ENCODE assay signal across 21 cellular contexts in the genomic region with DNA sequence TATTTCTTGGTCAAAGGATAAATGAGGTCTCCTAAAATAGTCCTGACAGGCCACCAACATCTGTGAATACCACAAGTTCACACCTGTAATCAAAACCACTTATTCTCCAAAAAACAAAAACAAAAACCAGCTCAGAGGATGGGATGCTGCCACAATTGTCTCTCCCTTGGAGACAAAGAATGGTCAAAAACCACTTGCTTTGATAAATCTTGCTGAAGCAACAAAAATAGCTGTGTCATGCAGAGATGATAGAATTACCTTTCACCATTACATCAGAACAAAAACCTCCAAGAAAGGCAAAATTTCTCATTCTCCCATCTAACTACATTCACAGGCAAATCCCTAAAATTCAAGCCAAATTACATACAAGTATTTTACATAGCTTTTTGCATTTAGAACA.
A peak's percentile ranks its signal among the peaks of the same experiment; 100 is the strongest.
DNase-seq lines count a peak whose midpoint lies in the region; ATAC-seq, FAIRE-seq and TF ChIP-seq lines count a peak whose summit lies in the region.
"Had no signal": no experiment of that assay in that cellular context is flagged by ENCODE, and none has a peak within 500 bp of the region (broad histone marks: within the 10 kb centered on the region; RNA-seq: fewer than 3 reads in every experiment).

No MANE protein-coding gene starts in this region.

- no peaks in the 10 kb centered on the region for H3K79me2 ChIP-seq in K562 (ENCODE audit: control insufficient read depth, insufficient read depth, low read length)

- in situ Hi-C loops in K562 (cut with MboI) (no loop called here), GM13976 (cut with MboI; ENCODE audit: low sequenced_read_pairs, unreplicated experiment) (no loop called here)

- H3K9me1 ChIP-seq in K562 (ENCODE audit: control insufficient read depth, insufficient read depth, low read length): no peaks in the 10 kb centered on the region

- no TSS peak for BruUV-seq in K562 (replicated peaks; lab: Mats Ljungman, UMichigan)

- no peaks in the 10 kb centered on the region for H3K9me3 ChIP-seq in BLaER1 treated with 17β-estradiol and CSF1 and Interleukin-3, amounts not matched to agents 10 nM and 100 nM (replicated peaks in 1 of 11)
- no peaks in the 10 kb centered on the region for H3K9me3 ChIP-seq in K562 (replicated peaks; ENCODE audit: control insufficient read depth, insufficient read depth, low read depth, low read length)
- H3K9me3 ChIP-seq: left lung, upper lobe of left lung had no signal

- no peaks in the 10 kb centered on the region for H3K27me3 ChIP-seq in BLaER1 treated with 17β-estradiol and CSF1 and Interleukin-3, amounts not matched to agents 10 nM and 100 nM
- no peaks in the 10 kb centered on the region for H3K27me3 ChIP-seq in K562 (ENCODE audit: control insufficient read depth in 2 of 2, insufficient read depth in 2 of 2, low read length in 2 of 2)
- H3K27me3 ChIP-seq: left lung, upper lobe of left lung had no signal

- ATAC-seq in K562 (no peak), sciatic nerve (peak; percentile 9), GM21529 (IDR thresholded peaks at IDR 0.05; ENCODE audit: unreplicated experiment) (no peak), GM21717 (IDR thresholded peaks at IDR 0.05; ENCODE audit: unreplicated experiment) (no peak)
- ATAC-seq: left lung; naive thymus-derived CD8-positive, alpha-beta T cell had no signal

- no peak for FAIRE-seq in K562 (lab: Jason Lieb, UNC)
- FAIRE-seq: endothelial cell of umbilical vein had no signal

- H2AFZ ChIP-seq in K562 (ENCODE audit: low read depth, low read length): no peak overlapping the region

- TF ChIP-seq CTCF in K562 (IDR thresholded peaks at IDR 0.05 in 2 of 3, conservative IDR thresholded peaks at IDR 0.05 in 1 of 3; ENCODE audit: insufficient read depth in 2 of 3, low read depth in 1 of 3, low read length in 3 of 3): no peak
- TF ChIP-seq CTCF in GM13976 (IDR thresholded peaks at IDR 0.05; ENCODE audit: borderline replicate concordance, control extremely low read depth, extremely low read depth, insufficient read depth, missing control alignments): no peak

- no peak for TF ChIP-seq EP300 in K562 (IDR thresholded peaks at IDR 0.05; ENCODE audit: low read length)

- no peak for TF ChIP-seq RAD21 in K562 (CRISPR knock-in tag; conservative IDR thresholded peaks at IDR 0.05 in 1 of 2, IDR thresholded peaks at IDR 0.05 in 1 of 2)

- CTCF ChIA-PET in K562 (lab: Yijun Ruan, JAX; ENCODE audit: low intra/inter-chr PET ratio): no interaction called here

- H3K4me2 ChIP-seq in BLaER1 treated with 17β-estradiol and CSF1 and Interleukin-3, amounts not matched to agents 10 nM and 100 nM: peak overlapping the region; percentile 17 to 96 (median 85); a peak in 21 of 22 replicates
- H3K4me2 ChIP-seq in K562 (ENCODE audit: insufficient read depth, low read length): no peak overlapping the region

- no peaks in the 10 kb centered on the region for H3K36me3 ChIP-seq in BLaER1 treated with 17β-estradiol and CSF1 and Interleukin-3, amounts not matched to agents 10 nM and 100 nM
- H3K36me3 ChIP-seq in K562 (ENCODE audit: control insufficient read depth, insufficient read depth, low read length): no peaks in the 10 kb centered on the region
- H3K36me3 ChIP-seq: left lung, upper lobe of left lung had no signal

- H3K4me3 ChIP-seq in BLaER1 treated with 17β-estradiol and CSF1 and Interleukin-3, amounts not matched to agents 10 nM and 100 nM: no peak overlapping the region
- no peak overlapping the region for H3K4me3 ChIP-seq in K562
- H3K4me3 ChIP-seq: left lung, skin epidermis, upper lobe of left lung had no signal

- POLR2A ChIA-PET in K562 (lab: Yijun Ruan, JAX): interaction anchor here (0.9 kb wide), 1 partner anchor 9 kb away, joined by 4 read pairs; no protein-coding TSS in a partner anchor

- TF ChIP-seq POLR2A in K562 (conservative IDR thresholded peaks at IDR 0.05): no peak

- peak overlapping the region in 9 of 11 experiments; percentile 15 to 92 (median 79); a peak in 14 of 22 replicates for H3K27ac ChIP-seq in BLaER1 treated with 17β-estradiol and CSF1 and Interleukin-3, amounts not matched to agents 10 nM and 100 nM
- no peak overlapping the region for H3K27ac ChIP-seq in K562 (ENCODE audit: extremely low read depth, low read depth, low read length)
- H3K27ac ChIP-seq: skin epidermis had no signal

- DNase-seq in NCI-H2227 (lab: John Stamatoyannopoulos, UW; ENCODE audit: unreplicated experiment) (peak; percentile 68), K562 (ENCODE audit: extremely low read depth in 1 of 4, low spot score in 3 of 4) (no peak), sciatic nerve (ENCODE audit: low spot score) (no peak), GM13976 (ENCODE audit: low spot score) (no peak), ureter (ENCODE audit: low spot score) (no peak)
- DNase-seq: activated CD4-positive, alpha-beta T cell treated with anti-CD3 and anti-CD28 coated beads for 4 hours; activated CD8-positive, alpha-beta memory T cell treated with anti-CD3 and anti-CD28 coated beads for 24 hours; activated effector memory CD4-positive, alpha-beta T cell treated with Interleukin-2 at 50 U/mL for 16 hours; activated naive CD8-positive, alpha-beta T cell treated with anti-CD3 and anti-CD28 coated beads for 36 hours; Calu3; DMS79 treated with DMSO at 0.1 percent for 48 hours; left lung; naive thymus-derived CD8-positive, alpha-beta T cell; NCI-H2081; NCI-H345; upper lobe of left lung had no signal

- peaks cover 0 to 5% (median 0%) of the 10 kb centered on the region in 11 experiments; a peak in 1 of 22 replicates for H4K20me1 ChIP-seq in BLaER1 treated with 17β-estradiol and CSF1 and Interleukin-3, amounts not matched to agents 10 nM and 100 nM
- H4K20me1 ChIP-seq in K562 (replicated peaks; ENCODE audit: control insufficient read depth, insufficient read depth, low read length): no peaks in the 10 kb centered on the region

- intact Hi-C loops in K562 (cut with micrococcal nuclease) (no loop called here), sciatic nerve (cut with DNase I) (no loop called here)

- H3K9ac ChIP-seq in BLaER1 treated with 17β-estradiol and CSF1 and Interleukin-3, amounts not matched to agents 10 nM and 100 nM: 0 out of 22 replicates have a peak overlapping the region, but pooled peaks of 1 of the 11 experiments have one; percentile 3
- no peak overlapping the region for H3K9ac ChIP-seq in K562 (ENCODE audit: insufficient read depth in 1 of 2, low read depth in 2 of 2, low read length in 2 of 2)

- H3K4me1 ChIP-seq in BLaER1 treated with 17β-estradiol and CSF1 and Interleukin-3, amounts not matched to agents 10 nM and 100 nM: peaks cover 57 to 99% (median 68%) of the 10 kb centered on the region in 10 experiments
- no peaks in the 10 kb centered on the region; a peak in 1 of 5 replicates for H3K4me1 ChIP-seq in K562 (replicated peaks in 1 of 2; ENCODE audit: control insufficient read depth in 2 of 2, insufficient read depth in 2 of 2, low read length in 2 of 2)

TF ChIP-seq in K562, 482 proteins besides CTCF, POLR2A, EP300 and RAD21:
- TF ChIP-seq MAFG (tag; conservative IDR thresholded peaks at IDR 0.05) (peak; percentile 66), KHSRP (IDR thresholded peaks at IDR 0.05) (no peak), BDP1 (IDR thresholded peaks at IDR 0.05; ENCODE audit: insufficient read depth, insufficient read length) (no peak), C11orf30 (IDR thresholded peaks at IDR 0.05; ENCODE audit: low read depth) (peak; percentile 70), ZNF316 (IDR thresholded peaks at IDR 0.05) (peak; percentile 71), MAFF (IDR thresholded peaks at IDR 0.05; ENCODE audit: low read length) (peak; percentile 24; the same call in 1 of the 2 replicates), NFE2 (IDR thresholded peaks at IDR 0.05; ENCODE audit: low read depth) (peak; percentile 69), MAFK (IDR thresholded peaks at IDR 0.05; ENCODE audit: low read length) (0 out of 2 replicates have a peak, but pooled peaks have one; percentile 27), ZNF124 (CRISPR knock-in tag; IDR thresholded peaks at IDR 0.05) (no peak), ZNF12 (CRISPR knock-in tag; IDR thresholded peaks at IDR 0.05) (no peak), ZNF395 (CRISPR knock-in tag; IDR thresholded peaks at IDR 0.05) (no peak), ZNF282 (CRISPR knock-in tag; IDR thresholded peaks at IDR 0.05) (no peak), RBM22 (IDR thresholded peaks at IDR 0.05; ENCODE audit: low read depth, low read length, poor library complexity, severe bottlenecking) (no peak)
- TF ChIP-seq, protein P1, sequence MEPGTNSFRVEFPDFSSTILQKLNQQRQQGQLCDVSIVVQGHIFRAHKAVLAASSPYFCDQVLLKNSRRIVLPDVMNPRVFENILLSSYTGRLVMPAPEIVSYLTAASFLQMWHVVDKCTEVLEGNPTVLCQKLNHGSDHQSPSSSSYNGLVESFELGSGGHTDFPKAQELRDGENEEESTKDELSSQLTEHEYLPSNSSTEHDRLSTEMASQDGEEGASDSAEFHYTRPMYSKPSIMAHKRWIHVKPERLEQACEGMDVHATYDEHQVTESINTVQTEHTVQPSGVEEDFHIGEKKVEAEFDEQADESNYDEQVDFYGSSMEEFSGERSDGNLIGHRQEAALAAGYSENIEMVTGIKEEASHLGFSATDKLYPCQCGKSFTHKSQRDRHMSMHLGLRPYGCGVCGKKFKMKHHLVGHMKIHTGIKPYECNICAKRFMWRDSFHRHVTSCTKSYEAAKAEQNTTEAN (CRISPR knock-in tag; IDR thresholded peaks at IDR 0.05): no peak
TF ChIP-seq in K562: peak in this region for 6.
